Comparison of ENCODE assay signal across 1 cellular context in genomic region chr20:47349365-47350180, GRCh38.
TF ChIP-seq lines count a peak whose summit lies in the region.

No MANE protein-coding gene starts in this region.

TF ChIP-seq in HepG2, 621 proteins besides CTCF, POLR2A, EP300 and RAD21 (continued from another document):
- 0 out of 2 replicates have a peak, but pooled peaks have one; percentile 20 for TF ChIP-seq NFIC (IDR thresholded peaks at IDR 0.05; ENCODE audit: low read length)
